Comparison of ENCODE assay signal across 23 cellular contexts in the genomic region with DNA sequence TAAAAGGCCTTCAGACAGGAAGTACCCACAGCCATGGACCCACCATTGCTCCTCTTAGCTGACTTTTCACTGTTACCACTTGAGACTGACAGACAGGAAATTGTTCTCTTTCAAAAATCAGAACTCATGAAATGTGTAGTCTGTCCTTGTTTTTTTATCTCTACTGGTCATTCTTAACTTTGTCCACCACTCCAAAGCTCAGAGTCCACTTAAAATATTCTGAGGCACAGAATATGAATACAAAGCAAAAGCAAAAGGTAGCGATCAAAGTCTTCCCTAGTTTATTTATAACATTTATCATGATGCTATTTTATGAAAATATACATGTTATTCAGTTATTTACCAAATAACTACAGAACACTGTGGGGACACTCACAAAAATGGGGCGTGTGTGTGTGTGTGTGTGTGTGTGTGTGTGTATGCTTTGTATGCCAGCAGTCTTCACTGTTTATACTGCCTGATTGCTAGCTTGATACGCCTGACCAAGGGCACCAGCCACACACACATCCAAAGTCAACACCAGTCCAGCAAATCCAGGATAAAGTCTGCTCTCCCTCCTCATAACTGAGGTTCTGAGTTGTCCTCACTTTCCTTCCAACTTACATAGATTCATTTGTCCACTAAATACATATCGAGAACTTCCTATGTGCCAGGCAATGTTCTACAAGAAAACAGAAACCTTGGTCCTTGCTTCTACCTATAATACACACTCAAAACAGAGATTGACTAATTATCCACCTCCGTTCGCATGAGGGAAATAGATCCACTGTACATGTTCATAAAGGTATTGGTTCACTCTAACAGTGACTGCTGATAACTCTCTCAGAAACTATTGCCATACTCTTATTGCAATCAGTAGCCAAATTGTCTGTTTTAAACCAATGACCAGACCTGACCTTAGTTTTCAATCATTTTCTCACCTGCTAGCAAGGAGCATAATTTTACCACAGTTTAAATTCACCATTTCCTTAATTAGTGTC.
A peak's percentile ranks its signal among the peaks of the same experiment; 100 is the strongest.
DNase-seq lines count a peak whose midpoint lies in the region; ATAC-seq, FAIRE-seq and TF ChIP-seq lines count a peak whose summit lies in the region.
"Had no signal": no experiment of that assay in that cellular context is flagged by ENCODE, and none has a peak within 500 bp of the region (broad histone marks: within the 10 kb centered on the region; RNA-seq: fewer than 3 reads in every experiment).

No MANE protein-coding gene starts in this region.

- H3K9me2 ChIP-seq in GM23338 (ENCODE audit: insufficient read depth), result peaks cover 5% of the 10 kb centered on the region; the same call in 1 of the 2 replicates

- no peak for TF ChIP-seq EP300 in HepG2 (IDR thresholded peaks at IDR 0.05; ENCODE audit: low read depth in 2 of 2, low read length in 2 of 2)
- no peak for TF ChIP-seq EP300 in HepG2 (CRISPR knock-in tag; IDR thresholded peaks at IDR 0.05; ENCODE audit: borderline replicate concordance)

- BruUV-seq in HepG2 (replicated peaks; lab: Mats Ljungman, UMichigan), result no TSS peak

- H3K36me3 Mint-ChIP-seq in GM23338 (ENCODE audit: low read depth), result no peaks in the 10 kb centered on the region
- H3K36me3 Mint-ChIP-seq: CD4-positive, CD25-positive, alpha-beta regulatory T cell; CD8-positive, alpha-beta T cell had no signal

- POLR2A ChIA-PET in HepG2 (lab: Yijun Ruan, JAX), result no interaction called here

- H3K4me2 ChIP-seq in GM23338 (no peak overlapping the region), HepG2 (ENCODE audit: low read depth, low read length) (peak overlapping the region; percentile 38; the same call in 1 of the 2 replicates)
- H3K4me2 ChIP-seq: BLaER1 had no signal

- no peaks in the 10 kb centered on the region for H3K9me3 Mint-ChIP-seq in GM23338
- H3K9me3 Mint-ChIP-seq: CD8-positive, alpha-beta T cell had no signal

- no peak for DNase-seq in GM23338 (ENCODE audit: low spot score)
- DNase-seq in body of pancreas, result peak; percentile 25 to 64 (median 53)
- peak; percentile 23 for DNase-seq in HepG2 (ENCODE audit: low spot score)
- peak in 3 of 6 donors; percentile 36 to 52 (median 38) for DNase-seq in pancreas
- no peak for DNase-seq in NCI-H1436 treated with DMSO at 0.1 percent for 48 hours (lab: John Stamatoyannopoulos, UW)
- no peak for DNase-seq in NCI-H2227 treated with DMSO at 0.1 percent for 48 hours (lab: John Stamatoyannopoulos, UW)
- DNase-seq in right atrium auricular region (ENCODE audit: low spot score), result no peak
- DNase-seq: Caco-2; CD4-positive, CD25-positive, alpha-beta regulatory T cell; CD8-positive, alpha-beta T cell; DMS79; EL; GDM1; H7; HCEC 1CT had no signal

- H3K9me3 ChIP-seq in body of pancreas (no peaks in the 10 kb centered on the region), HepG2 (ENCODE audit: low read length) (no peaks in the 10 kb centered on the region), pancreas (no peaks in the 10 kb centered on the region), right atrium auricular region (no peaks in the 10 kb centered on the region)
- H3K9me3 ChIP-seq: BLaER1, Caco-2 had no signal

- H3K4me1 ChIP-seq in GM23338 (ENCODE audit: insufficient read depth) (no peaks in the 10 kb centered on the region), body of pancreas (peaks cover 11% of the 10 kb centered on the region), HepG2 (ENCODE audit: insufficient read depth, low read length) (peaks cover 13% of the 10 kb centered on the region), pancreas (peaks cover 0 to 9% (median 0%) of the 10 kb centered on the region in 3 donors), right atrium auricular region (no peaks in the 10 kb centered on the region)
- H3K4me1 ChIP-seq: BLaER1, Caco-2 had no signal

- H3K36me3 ChIP-seq in GM23338 (ENCODE audit: insufficient read depth) (no peaks in the 10 kb centered on the region), body of pancreas (replicated peaks in 1 of 2; ENCODE audit: insufficient read depth in 1 of 2, low read depth in 2 of 2) (no peaks in the 10 kb centered on the region), HepG2 (replicated peaks in 1 of 2; ENCODE audit: control insufficient read depth in 1 of 2, insufficient read depth in 2 of 2, low read length in 2 of 2) (no peaks in the 10 kb centered on the region), pancreas (no peaks in the 10 kb centered on the region), right atrium auricular region (no peaks in the 10 kb centered on the region)
- H3K36me3 ChIP-seq: BLaER1 had no signal

- H3K27ac Mint-ChIP-seq in GM23338, result peak overlapping the region; percentile 5; the same call in 1 of the 2 replicates
- H3K27ac Mint-ChIP-seq: B cell; CD4-positive, CD25-positive, alpha-beta regulatory T cell; CD8-positive, alpha-beta T cell had no signal

- TF ChIP-seq POLR2A in body of pancreas (IDR thresholded peaks at IDR 0.05) (no peak), HepG2 (IDR thresholded peaks at IDR 0.05; ENCODE audit: insufficient read depth in 1 of 2, low read depth in 2 of 2, low read length in 2 of 2) (no peak)

- H3K4me3 Mint-ChIP-seq in GM23338, result no peak overlapping the region
- H3K4me3 Mint-ChIP-seq: B cell; CD4-positive, CD25-positive, alpha-beta regulatory T cell; CD8-positive, alpha-beta T cell had no signal

- no peak overlapping the region for H2AFZ ChIP-seq in GM23338
- peak overlapping the region; percentile 4 for H2AFZ ChIP-seq in HepG2 (ENCODE audit: low read length)

- H3K79me2 ChIP-seq in GM23338 (replicated peaks; ENCODE audit: insufficient read depth) (no peaks in the 10 kb centered on the region), HepG2 (ENCODE audit: insufficient read depth, low read length) (no peaks in the 10 kb centered on the region)

- 31 to 34% methylated on average over 6 of the region's 6 CpGs for WGBS in body of pancreas, 2 donors
- 14% methylated on average over 6 of the region's 6 CpGs for WGBS in HepG2 (ENCODE audit: low lambda C conversion rate)
- 34 to 35% methylated on average over 6 of the region's 6 CpGs for WGBS in pancreas, 2 donors

- no peak for TF ChIP-seq CTCF in GM23338 (conservative IDR thresholded peaks at IDR 0.05; ENCODE audit: low read depth in 2 of 2)
- no peak for TF ChIP-seq CTCF in body of pancreas (IDR thresholded peaks at IDR 0.05)
- no peak for TF ChIP-seq CTCF in HepG2 (CRISPR knock-in tag; IDR thresholded peaks at IDR 0.05)
- no peak for TF ChIP-seq CTCF in pancreas (IDR thresholded peaks at IDR 0.05)
- no peak for TF ChIP-seq CTCF in right atrium auricular region (IDR thresholded peaks at IDR 0.05)

- no peak overlapping the region for H3K4me3 ChIP-seq in GM23338
- no peak overlapping the region for H3K4me3 ChIP-seq in body of pancreas
- H3K4me3 ChIP-seq in HepG2 (replicated peaks in 1 of 3; ENCODE audit: insufficient read depth in 1 of 3, low read depth in 2 of 3, low read length in 3 of 3), result no peak overlapping the region; a peak in 1 of 6 replicates
- H3K4me3 ChIP-seq in pancreas, result no peak overlapping the region
- no peak overlapping the region for H3K4me3 ChIP-seq in right atrium auricular region
- H3K4me3 ChIP-seq: BLaER1, GM12878 had no signal

- H3F3A ChIP-seq in GM23338 (replicated peaks; ENCODE audit: low read depth), result no peaks in the 10 kb centered on the region

- H4K20me1 ChIP-seq in GM23338 (replicated peaks; ENCODE audit: insufficient read depth), result no peaks in the 10 kb centered on the region
- no peaks in the 10 kb centered on the region for H4K20me1 ChIP-seq in HepG2 (ENCODE audit: insufficient read depth, low read length)
- H4K20me1 ChIP-seq: BLaER1 had no signal

- H3K27me3 Mint-ChIP-seq in GM23338 (ENCODE audit: insufficient read depth, low read depth, poor library complexity), result no peaks in the 10 kb centered on the region
- H3K27me3 Mint-ChIP-seq: B cell; CD4-positive, CD25-positive, alpha-beta regulatory T cell had no signal

- no peaks in the 10 kb centered on the region for H3K4me1 Mint-ChIP-seq in GM23338
- H3K4me1 Mint-ChIP-seq: B cell; CD4-positive, CD25-positive, alpha-beta regulatory T cell had no signal

- H3K9ac ChIP-seq in HepG2 (ENCODE audit: insufficient read depth, low read depth, low read length), result no peak overlapping the region
- H3K9ac ChIP-seq: BLaER1 had no signal

- CTCF ChIA-PET in HepG2 (lab: Yijun Ruan, JAX; ENCODE audit: low intra/inter-chr PET ratio, low total read pairs), result no interaction called here

- FAIRE-seq in HepG2 (lab: Jason Lieb, UNC) (no peak), pancreas (lab: Jason Lieb, UNC) (no peak)
- FAIRE-seq: A204.1, GM12878, H1 had no signal

- in situ Hi-C loops in HepG2 (cut with HindIII; ENCODE audit: extremely low pct_ligation_motif_present, low pct_unique_long_range_greater_than_20kb), result no loop called here

- no peaks in the 10 kb centered on the region for H3K27me3 ChIP-seq in GM23338 (ENCODE audit: insufficient read depth)
- no peaks in the 10 kb centered on the region for H3K27me3 ChIP-seq in body of pancreas
- H3K27me3 ChIP-seq in HepG2 (ENCODE audit: control insufficient read depth in 1 of 2, insufficient read depth in 2 of 2, low read length in 2 of 2), result peaks cover 0 to 3% of the 10 kb centered on the region in 2 experiments; a peak in 1 of 5 replicates
- no peaks in the 10 kb centered on the region for H3K27me3 ChIP-seq in pancreas
- no peaks in the 10 kb centered on the region for H3K27me3 ChIP-seq in right atrium auricular region
- H3K27me3 ChIP-seq: BLaER1 had no signal

- no peak for ATAC-seq in GM23338
- peak; percentile 85 for ATAC-seq in body of pancreas
- ATAC-seq in HepG2, result peak; percentile 93
- ATAC-seq in pancreas, result peak; percentile 90 to 99 (median 96)
- no peak for ATAC-seq in HG03432 (IDR thresholded peaks at IDR 0.05; ENCODE audit: unreplicated experiment)
- ATAC-seq: CD8-positive, alpha-beta T cell; GM12878 had no signal

- intact Hi-C loops in body of pancreas (cut with DNase I) (no loop called here), HepG2 (cut with micrococcal nuclease; ENCODE audit: unreplicated experiment) (no loop called here), pancreas (cut with DNase I) (no loop called here)

- no peak overlapping the region for H3K27ac ChIP-seq in GM23338 (ENCODE audit: low read depth)
- no peak overlapping the region for H3K27ac ChIP-seq in body of pancreas
- no peak overlapping the region for H3K27ac ChIP-seq in HepG2 (ENCODE audit: extremely low read length, insufficient read depth, low read length)
- no peak overlapping the region for H3K27ac ChIP-seq in pancreas
- H3K27ac ChIP-seq in right atrium auricular region, result no peak overlapping the region
- H3K27ac ChIP-seq: 22Rv1, BLaER1, C4-2B had no signal

- TF ChIP-seq RAD21 in HepG2 (CRISPR knock-in tag; IDR thresholded peaks at IDR 0.05), result no peak

TF ChIP-seq in GM23338, 12 proteins besides CTCF, POLR2A, EP300 and RAD21 (continues in another document):
- no peak for TF ChIP-seq CREB1 (CRISPR knock-in tag; IDR thresholded peaks at IDR 0.05; ENCODE audit: low read depth)
- no peak for TF ChIP-seq EZH2 (IDR thresholded peaks at IDR 0.05; ENCODE audit: low read depth, unreplicated experiment)
- no peak for TF ChIP-seq STAT1 (IDR thresholded peaks at IDR 0.05; ENCODE audit: unreplicated experiment)

TF ChIP-seq in HepG2, 621 proteins besides CTCF, POLR2A, EP300 and RAD21 (continues in another document):
- TF ChIP-seq KAT2B (IDR thresholded peaks at IDR 0.05; ENCODE audit: borderline replicate concordance, low read depth, low read length), result no peak
- no peak for TF ChIP-seq MED1 (CRISPR knock-in tag; IDR thresholded peaks at IDR 0.05)
- peak; percentile 49 for TF ChIP-seq SALL1 (CRISPR knock-in tag; IDR thresholded peaks at IDR 0.05)
- no peak for TF ChIP-seq CAMTA2 (CRISPR knock-in tag; IDR thresholded peaks at IDR 0.05; ENCODE audit: borderline replicate concordance)
- peak; percentile 56; the same call in 1 of the 2 replicates for TF ChIP-seq NCOR1 (IDR thresholded peaks at IDR 0.05; ENCODE audit: borderline replicate concordance, low read length)

Comparison
In these comparisons a context has a peak if more than half of its experiments do, and no peak if none do; other contexts are left out.
1. ATAC-seq: peak in body of pancreas (single experiment), HepG2 (single experiment) and pancreas (4 of 4); none in GM23338 (single experiment) and HG03432 (single experiment).
2. DNase-seq: peak in body of pancreas (4 of 4) and HepG2 (single experiment); none in GM23338 (single experiment), NCI-H1436 treated with DMSO at 0.1 percent for 48 hours (single experiment), NCI-H2227 treated with DMSO at 0.1 percent for 48 hours (single experiment) and right atrium auricular region (single experiment).